In genomic region chr12:112907415-112908157, GRCh38 we compare ENCODE assay signal across 8 cellular contexts. TPM values are rescaled to one million over a fixed set of nuclear protein-coding genes. Genes with fewer than 3 reads are reported as not detected.
DNase-seq lines count a peak whose midpoint lies in the region; ATAC-seq and TF ChIP-seq lines count a peak whose summit lies in the region.

No MANE protein-coding gene starts in this region.

- ATAC-seq in GM18867 (IDR thresholded peaks at IDR 0.05; ENCODE audit: unreplicated experiment) (peak; percentile 58), HG02759 (IDR thresholded peaks at IDR 0.05; ENCODE audit: unreplicated experiment) (peak; percentile 51)

- no peaks in the 10 kb centered on the region for H3K36me3 ChIP-seq in PC-9 (ENCODE audit: low read depth)
- H3K36me3 ChIP-seq in left ventricle myocardium inferior: peaks cover 15% of the 10 kb centered on the region
- H3K36me3 ChIP-seq in testis (ENCODE audit: low read depth, missing control alignments): no peaks in the 10 kb centered on the region

- H3K4me2 ChIP-seq in PC-9: peak overlapping the region; percentile 71

- TF ChIP-seq POLR2A in testis (IDR thresholded peaks at IDR 0.05): no peak

- DNase-seq in PC-9 (no peak), left ventricle myocardium inferior (no peak), testis (no peak), NCI-H526 (lab: John Stamatoyannopoulos, UW) (no peak), posterior vena cava (ENCODE audit: low spot score) (no peak), mesenteric fat pad (ENCODE audit: low spot score) (no peak)

- H3K27ac ChIP-seq in PC-9 (0 out of 2 replicates have a peak overlapping the region, but pooled peaks have one; percentile 58), left ventricle myocardium inferior (replicated peaks) (peak overlapping the region; percentile 62), testis (peak overlapping the region in 1 of 2 donors; percentile 52)

- H2AFZ ChIP-seq in PC-9: peak overlapping the region; percentile 33; the same call in 1 of the 2 replicates

- H3K9me3 ChIP-seq in PC-9 (ENCODE audit: insufficient read depth, low read depth) (no peaks in the 10 kb centered on the region), left ventricle myocardium inferior (replicated peaks) (peaks cover 11% of the 10 kb centered on the region), testis (no peaks in the 10 kb centered on the region)

- CTCF ChIA-PET in PC-9 (lab: Charles Lee): interaction anchor here (0.7 kb wide), 2 partner anchors 10 to 31 kb away, joined by 3 read pairs; partner anchors contain the start of gene OAS3

- WGBS in testis, 2 donors: 70 to 78% methylated on average over 7 of the region's 7 CpGs

- no peaks in the 10 kb centered on the region for H4K20me1 ChIP-seq in PC-9 (ENCODE audit: insufficient read depth)

- TF ChIP-seq CTCF in PC-9 (conservative IDR thresholded peaks at IDR 0.05) (no peak), left ventricle myocardium inferior (IDR thresholded peaks at IDR 0.05; ENCODE audit: borderline replicate concordance) (no peak), testis (IDR thresholded peaks at IDR 0.05) (no peak)

- POLR2A ChIA-PET in PC-9 (lab: Charles Lee; ENCODE audit: unreplicated experiment): interaction anchor here (0.5 to 0.7 kb wide), 2 partner anchors 18 to 150 kb away, joined by 3 to 5 read pairs; no protein-coding TSS in a partner anchor

- H3K4me3 ChIP-seq in PC-9: peak overlapping the region; percentile 48
- peak overlapping the region; percentile 63 for H3K4me3 ChIP-seq in left ventricle myocardium inferior
- peak overlapping the region; percentile 38 to 56 for H3K4me3 ChIP-seq in testis

- no peaks in the 10 kb centered on the region; the same call in 1 of the 2 replicates for H3F3A ChIP-seq in PC-9 (ENCODE audit: insufficient read depth, low read depth)

- intact Hi-C loops in PC-9 (cut with micrococcal nuclease; ENCODE audit: unreplicated experiment): loop anchor here (10.0 kb wide), 2 partner anchors 87 to 247 kb away; no protein-coding TSS in a partner anchor
- intact Hi-C loops in left ventricle myocardium inferior (cut with micrococcal nuclease): no loop called here
- intact Hi-C loops in testis (cut with DNase I; ENCODE audit: low total_unique reads): no loop called here
- intact Hi-C loops in posterior vena cava (cut with DNase I): no loop called here

- H3K27me3 ChIP-seq in PC-9 (ENCODE audit: insufficient read depth, low read depth): no peaks in the 10 kb centered on the region
- peaks cover 12% of the 10 kb centered on the region for H3K27me3 ChIP-seq in left ventricle myocardium inferior (ENCODE audit: low read depth)
- H3K27me3 ChIP-seq in testis: no peaks in the 10 kb centered on the region

- no peaks in the 10 kb centered on the region for H3K79me2 ChIP-seq in PC-9 (ENCODE audit: low read depth)

- H3K9me2 ChIP-seq in PC-9 (ENCODE audit: insufficient read depth): no peaks in the 10 kb centered on the region

- BruUV-seq in PC-9 (replicated peaks; lab: Mats Ljungman, UMichigan): no TSS peak

- H3K4me1 ChIP-seq in PC-9 (replicated peaks; ENCODE audit: insufficient read depth): peaks cover 18% of the 10 kb centered on the region
- peaks cover 25% of the 10 kb centered on the region for H3K4me1 ChIP-seq in left ventricle myocardium inferior
- H3K4me1 ChIP-seq in testis: peaks cover 17% of the 10 kb centered on the region

RNA-seq across cellular contexts. Expression of gene OAS1, which starts 0.8 kb away (rescaled TPM):
- total RNA-seq in PC-9 (2021): 13.4 and 18.8 TPM in 2 replicates
- total RNA-seq in left ventricle myocardium inferior: 4.8 TPM
- 10 to 100 TPM in 1 of 2 donors, 1 to 10 TPM in 1; 7.8 to 13.8 TPM for total RNA-seq in testis
- 13.7 TPM for polyA plus RNA-seq in testis (ENCODE audit: insufficient read depth, low read depth, low replicate concordance)
- 10 to 100 TPM; 10.1 to 17.3 TPM for total RNA-seq in posterior vena cava
- 53.4 TPM for total RNA-seq in mesenteric fat pad

RNA-seq across cellular contexts. Expression of gene OAS3, which starts 30.7 kb away (rescaled TPM):
- total RNA-seq in PC-9 (2021) (16.2 and 17.4 TPM in 2 replicates), left ventricle myocardium inferior (5.4 TPM), testis (10 to 100 TPM in 1 of 2 donors, 1 to 10 TPM in 1; 8.5 to 11.5 TPM), posterior vena cava (10 to 100 TPM; 11.3 to 21.1 TPM), mesenteric fat pad (34.7 TPM)
- 6.9 TPM for polyA plus RNA-seq in testis (ENCODE audit: insufficient read depth, low read depth, low replicate concordance)
